ENCODE assay signal across 2 cellular contexts in the genomic region with DNA sequence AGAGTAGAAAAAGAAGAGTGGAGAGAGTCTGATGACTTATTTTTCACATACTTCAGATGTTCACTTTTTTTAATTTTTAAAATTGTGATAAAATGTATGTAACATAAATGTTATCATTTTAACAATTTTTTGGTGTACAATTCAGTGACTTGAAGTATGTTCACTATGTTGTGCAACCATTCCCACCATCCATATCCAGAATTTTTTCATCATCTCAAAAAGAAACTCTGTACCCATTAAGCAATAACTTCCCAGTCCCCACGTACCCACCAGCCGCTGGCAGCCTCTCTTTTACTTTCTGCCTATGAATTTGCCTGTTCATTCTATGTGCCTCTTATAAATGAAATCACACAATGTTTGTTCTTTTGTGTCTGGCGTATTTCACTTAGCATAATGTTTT.
TF ChIP-seq lines count a peak whose summit lies in the region.

No MANE protein-coding gene starts in this region.

TF ChIP-seq in SK-N-SH, 30 proteins besides CTCF, POLR2A, EP300 and RAD21:
- TF ChIP-seq, protein P1, sequence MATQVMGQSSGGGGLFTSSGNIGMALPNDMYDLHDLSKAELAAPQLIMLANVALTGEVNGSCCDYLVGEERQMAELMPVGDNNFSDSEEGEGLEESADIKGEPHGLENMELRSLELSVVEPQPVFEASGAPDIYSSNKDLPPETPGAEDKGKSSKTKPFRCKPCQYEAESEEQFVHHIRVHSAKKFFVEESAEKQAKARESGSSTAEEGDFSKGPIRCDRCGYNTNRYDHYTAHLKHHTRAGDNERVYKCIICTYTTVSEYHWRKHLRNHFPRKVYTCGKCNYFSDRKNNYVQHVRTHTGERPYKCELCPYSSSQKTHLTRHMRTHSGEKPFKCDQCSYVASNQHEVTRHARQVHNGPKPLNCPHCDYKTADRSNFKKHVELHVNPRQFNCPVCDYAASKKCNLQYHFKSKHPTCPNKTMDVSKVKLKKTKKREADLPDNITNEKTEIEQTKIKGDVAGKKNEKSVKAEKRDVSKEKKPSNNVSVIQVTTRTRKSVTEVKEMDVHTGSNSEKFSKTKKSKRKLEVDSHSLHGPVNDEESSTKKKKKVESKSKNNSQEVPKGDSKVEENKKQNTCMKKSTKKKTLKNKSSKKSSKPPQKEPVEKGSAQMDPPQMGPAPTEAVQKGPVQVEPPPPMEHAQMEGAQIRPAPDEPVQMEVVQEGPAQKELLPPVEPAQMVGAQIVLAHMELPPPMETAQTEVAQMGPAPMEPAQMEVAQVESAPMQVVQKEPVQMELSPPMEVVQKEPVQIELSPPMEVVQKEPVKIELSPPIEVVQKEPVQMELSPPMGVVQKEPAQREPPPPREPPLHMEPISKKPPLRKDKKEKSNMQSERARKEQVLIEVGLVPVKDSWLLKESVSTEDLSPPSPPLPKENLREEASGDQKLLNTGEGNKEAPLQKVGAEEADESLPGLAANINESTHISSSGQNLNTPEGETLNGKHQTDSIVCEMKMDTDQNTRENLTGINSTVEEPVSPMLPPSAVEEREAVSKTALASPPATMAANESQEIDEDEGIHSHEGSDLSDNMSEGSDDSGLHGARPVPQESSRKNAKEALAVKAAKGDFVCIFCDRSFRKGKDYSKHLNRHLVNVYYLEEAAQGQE (IDR thresholded peaks at IDR 0.05; ENCODE audit: low read depth, low read length): no peak
- no peak for TF ChIP-seq FOXJ3 (CRISPR knock-in tag; IDR thresholded peaks at IDR 0.05)
- no peak for TF ChIP-seq CHD2 (IDR thresholded peaks at IDR 0.05; ENCODE audit: low read length, partially characterized antibody)
- TF ChIP-seq, protein P2, sequence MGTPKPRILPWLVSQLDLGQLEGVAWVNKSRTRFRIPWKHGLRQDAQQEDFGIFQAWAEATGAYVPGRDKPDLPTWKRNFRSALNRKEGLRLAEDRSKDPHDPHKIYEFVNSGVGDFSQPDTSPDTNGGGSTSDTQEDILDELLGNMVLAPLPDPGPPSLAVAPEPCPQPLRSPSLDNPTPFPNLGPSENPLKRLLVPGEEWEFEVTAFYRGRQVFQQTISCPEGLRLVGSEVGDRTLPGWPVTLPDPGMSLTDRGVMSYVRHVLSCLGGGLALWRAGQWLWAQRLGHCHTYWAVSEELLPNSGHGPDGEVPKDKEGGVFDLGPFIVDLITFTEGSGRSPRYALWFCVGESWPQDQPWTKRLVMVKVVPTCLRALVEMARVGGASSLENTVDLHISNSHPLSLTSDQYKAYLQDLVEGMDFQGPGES (IDR thresholded peaks at IDR 0.05; ENCODE audit: low read depth, low read length): no peak
- TF ChIP-seq JUND (IDR thresholded peaks at IDR 0.05): no peak
- TF ChIP-seq TEAD4 (IDR thresholded peaks at IDR 0.05; ENCODE audit: borderline replicate concordance, insufficient read depth): no peak
- TF ChIP-seq MXI1 (IDR thresholded peaks at IDR 0.05; ENCODE audit: low read depth, low read length): no peak
- TF ChIP-seq ELF1 (IDR thresholded peaks at IDR 0.05): no peak
- TF ChIP-seq, protein P3, sequence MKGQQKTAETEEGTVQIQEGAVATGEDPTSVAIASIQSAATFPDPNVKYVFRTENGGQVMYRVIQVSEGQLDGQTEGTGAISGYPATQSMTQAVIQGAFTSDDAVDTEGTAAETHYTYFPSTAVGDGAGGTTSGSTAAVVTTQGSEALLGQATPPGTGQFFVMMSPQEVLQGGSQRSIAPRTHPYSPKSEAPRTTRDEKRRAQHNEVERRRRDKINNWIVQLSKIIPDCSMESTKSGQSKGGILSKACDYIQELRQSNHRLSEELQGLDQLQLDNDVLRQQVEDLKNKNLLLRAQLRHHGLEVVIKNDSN (IDR thresholded peaks at IDR 0.05; ENCODE audit: borderline replicate concordance, low read depth): no peak
- TF ChIP-seq EZH2phosphoT487 (IDR thresholded peaks at IDR 0.05; ENCODE audit: borderline replicate concordance, low read depth): no peak
- TF ChIP-seq, protein P4, sequence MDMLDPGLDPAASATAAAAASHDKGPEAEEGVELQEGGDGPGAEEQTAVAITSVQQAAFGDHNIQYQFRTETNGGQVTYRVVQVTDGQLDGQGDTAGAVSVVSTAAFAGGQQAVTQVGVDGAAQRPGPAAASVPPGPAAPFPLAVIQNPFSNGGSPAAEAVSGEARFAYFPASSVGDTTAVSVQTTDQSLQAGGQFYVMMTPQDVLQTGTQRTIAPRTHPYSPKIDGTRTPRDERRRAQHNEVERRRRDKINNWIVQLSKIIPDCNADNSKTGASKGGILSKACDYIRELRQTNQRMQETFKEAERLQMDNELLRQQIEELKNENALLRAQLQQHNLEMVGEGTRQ (IDR thresholded peaks at IDR 0.05; ENCODE audit: borderline replicate concordance, low read depth, low read length): no peak
- TF ChIP-seq GABPA (IDR thresholded peaks at IDR 0.05; ENCODE audit: low read depth): no peak

TF ChIP-seq in endothelial cell of umbilical vein, 7 proteins besides CTCF, POLR2A, EP300 and RAD21:
- TF ChIP-seq JUN (IDR thresholded peaks at IDR 0.05; ENCODE audit: borderline replicate concordance, insufficient read depth, insufficient read length, low read depth) (no peak), EZH2 (IDR thresholded peaks at IDR 0.05; ENCODE audit: borderline replicate concordance, low read depth, low read length, severe bottlenecking) (no peak), MYC (IDR thresholded peaks at IDR 0.05; ENCODE audit: low read depth, low read length) (no peak), FOS (IDR thresholded peaks at IDR 0.05; ENCODE audit: borderline replicate concordance, insufficient read depth, low read length) (no peak), GATA2 (IDR thresholded peaks at IDR 0.05; ENCODE audit: insufficient read depth, insufficient read length, low read depth, low read length) (no peak), POLR2AphosphoS5 (IDR thresholded peaks at IDR 0.05; ENCODE audit: insufficient read depth, low read depth, low read length) (no peak)
- TF ChIP-seq, protein P5, sequence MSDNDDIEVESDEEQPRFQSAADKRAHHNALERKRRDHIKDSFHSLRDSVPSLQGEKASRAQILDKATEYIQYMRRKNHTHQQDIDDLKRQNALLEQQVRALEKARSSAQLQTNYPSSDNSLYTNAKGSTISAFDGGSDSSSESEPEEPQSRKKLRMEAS (IDR thresholded peaks at IDR 0.05; ENCODE audit: insufficient read depth, insufficient read length): no peak
